12 cellular contexts compared by ENCODE assay signal in genomic region chrX:72268601-72269365, GRCh38. TPM values are rescaled to one million over a fixed set of nuclear protein-coding genes. Genes with fewer than 3 reads are reported as not detected.
A peak's percentile ranks its signal among the peaks of the same experiment; 100 is the strongest.
DNase-seq lines count a peak whose midpoint lies in the region; ATAC-seq and TF ChIP-seq lines count a peak whose summit lies in the region.
"Had no signal": no experiment of that assay in that cellular context is flagged by ENCODE, and none has a peak within 500 bp of the region (broad histone marks: within the 10 kb centered on the region; RNA-seq: fewer than 3 reads in every experiment).

No MANE protein-coding gene starts in this region.

- H3K27me3 ChIP-seq in GM23248 (replicated peaks; ENCODE audit: insufficient read depth) (no peaks in the 10 kb centered on the region), SJSA1 (replicated peaks) (no peaks in the 10 kb centered on the region), psoas muscle (ENCODE audit: insufficient read depth in 3 of 3, low read length in 2 of 3) (no peaks in the 10 kb centered on the region), WERI-Rb-1 (ENCODE audit: insufficient read depth, low read depth, severe bottlenecking) (no peaks in the 10 kb centered on the region)
- no peaks in the 10 kb centered on the region for H3K27me3 ChIP-seq in CD4-positive, alpha-beta memory T cell (ENCODE audit: insufficient read depth, low read length)
- H3K27me3 ChIP-seq: heart right ventricle had no signal

- no peak overlapping the region for H3K4me3 Mint-ChIP-seq in CD4-positive, alpha-beta memory T cell

- no peaks in the 10 kb centered on the region for H3K27me3 Mint-ChIP-seq in CD4-positive, alpha-beta memory T cell

- H3K4me1 Mint-ChIP-seq in CD4-positive, alpha-beta memory T cell: peaks cover 10 to 23% (median 17%) of the 10 kb centered on the region in 4 donors

- ATAC-seq in psoas muscle: no peak
- no peak for ATAC-seq in activated naive CD4-positive, alpha-beta T cell treated with anti-CD3 and anti-CD28 coated beads, Interleukin-2, amount 50 U/mL, for 72 hours

- peaks cover 52% of the 10 kb centered on the region for H3F3A ChIP-seq in GM23248 (ENCODE audit: insufficient read depth)

- POLR2A ChIA-PET in CD4-positive, alpha-beta memory T cell (lab: Charles Lee; ENCODE audit: partially characterized antibody): interaction anchor here (0.6 to 2.0 kb wide), 2 partner anchors 8 to 23 kb away, joined by 3 to 6 read pairs; partner anchors contain the start of gene RPS4X

- intact Hi-C loops in psoas muscle (cut with DNase I): no loop called here
- intact Hi-C loops in CD4-positive, alpha-beta memory T cell (cut with micrococcal nuclease): no loop called here

- H4K20me1 ChIP-seq in GM23248 (ENCODE audit: insufficient read depth): no peaks in the 10 kb centered on the region

- H3K4me3 ChIP-seq in GM23248: no peak overlapping the region
- no peak overlapping the region for H3K4me3 ChIP-seq in SJSA1
- no peak overlapping the region for H3K4me3 ChIP-seq in psoas muscle
- no peak overlapping the region for H3K4me3 ChIP-seq in CD4-positive, alpha-beta memory T cell (ENCODE audit: low read length in 2 of 2)
- H3K4me3 ChIP-seq in WERI-Rb-1 (ENCODE audit: low read depth, low read length): no peak overlapping the region
- H3K4me3 ChIP-seq: heart right ventricle had no signal

- H3K9me3 Mint-ChIP-seq in CD4-positive, alpha-beta memory T cell: no peaks in the 10 kb centered on the region
- H3K9me3 Mint-ChIP-seq in activated naive CD4-positive, alpha-beta T cell treated with anti-CD3 and anti-CD28 coated beads, Interleukin-2, amount 50 U/mL, for 72 hours: no peaks in the 10 kb centered on the region

- peak; percentile 75 for DNase-seq in GM23248
- DNase-seq in SJSA1 (ENCODE audit: low read depth in 1 of 2, low spot score in 2 of 2): peak; percentile 53 to 67
- peak; percentile 47 for DNase-seq in dedifferentiated amniotic fluid mesenchymal stem cell (ENCODE audit: extremely low spot score)
- DNase-seq in psoas muscle: no peak
- DNase-seq in CD4-positive, alpha-beta memory T cell: no peak
- DNase-seq in WERI-Rb-1: no peak
- DNase-seq in activated naive CD4-positive, alpha-beta T cell treated with anti-CD3 and anti-CD28 coated beads, Interleukin-2, amount 50 U/mL, for 72 hours (ENCODE audit: low spot score in 2 of 2): no peak
- DNase-seq: activated CD4-positive, CD25-positive, alpha-beta regulatory T cell; heart right ventricle; NCI-H446; posterior cingulate gyrus had no signal

- peaks cover 33% of the 10 kb centered on the region for H3K4me1 ChIP-seq in GM23248 (ENCODE audit: insufficient read depth)
- H3K4me1 ChIP-seq in SJSA1 (replicated peaks): peaks cover 52% of the 10 kb centered on the region
- no peaks in the 10 kb centered on the region for H3K4me1 ChIP-seq in psoas muscle
- peaks cover 16% of the 10 kb centered on the region for H3K4me1 ChIP-seq in CD4-positive, alpha-beta memory T cell (ENCODE audit: insufficient read depth, low read length)

- peak overlapping the region; percentile 48 for H3K4me2 ChIP-seq in GM23248 (ENCODE audit: unreplicated experiment)

- CTCF ChIA-PET in CD4-positive, alpha-beta memory T cell (lab: Charles Lee; ENCODE audit: partially characterized antibody): interaction anchor here (2.7 kb wide), 1 partner anchor 24 kb away, joined by 10 read pairs; no protein-coding TSS in a partner anchor

- peaks cover 42 to 48% of the 10 kb centered on the region in 2 donors for H3K36me3 Mint-ChIP-seq in CD4-positive, alpha-beta memory T cell
- peaks cover 25 to 38% of the 10 kb centered on the region in 2 donors for H3K36me3 Mint-ChIP-seq in activated naive CD4-positive, alpha-beta T cell treated with anti-CD3 and anti-CD28 coated beads, Interleukin-2, amount 50 U/mL, for 72 hours

- H3K27ac ChIP-seq in GM23248 (peak overlapping the region; percentile 81), SJSA1 (peak overlapping the region; percentile 92), psoas muscle (peak overlapping the region; percentile 38), WERI-Rb-1 (no peak overlapping the region)
- H3K27ac ChIP-seq in CD4-positive, alpha-beta memory T cell (ENCODE audit: low read depth, low read length): no peak overlapping the region

- H2AFZ ChIP-seq in GM23248: no peak overlapping the region

- no peaks in the 10 kb centered on the region for H3K9me3 ChIP-seq in GM23248 (ENCODE audit: low read depth)
- H3K9me3 ChIP-seq in SJSA1 (replicated peaks): no peaks in the 10 kb centered on the region
- no peaks in the 10 kb centered on the region for H3K9me3 ChIP-seq in psoas muscle
- no peaks in the 10 kb centered on the region for H3K9me3 ChIP-seq in CD4-positive, alpha-beta memory T cell (ENCODE audit: control insufficient read depth in 1 of 2, low read length in 2 of 2)
- no peaks in the 10 kb centered on the region for H3K9me3 ChIP-seq in WERI-Rb-1 (ENCODE audit: severe bottlenecking)
- H3K9me3 ChIP-seq: heart right ventricle had no signal

- 45 to 52% methylated on average over 2 of the region's 2 CpGs for WGBS in GM23248 (ENCODE audit: low coverage in 1 of 2, low lambda C conversion rate in 2 of 2, missing lambda C conversion rate in 2 of 2), 2 experiments
- WGBS in psoas muscle, 3 donors: 92 to 97% (median 92%) methylated on average over 2 of the region's 2 CpGs

- H3K9me2 ChIP-seq in GM23248 (ENCODE audit: insufficient read depth): no peaks in the 10 kb centered on the region

- in situ Hi-C loops in GM23248 (cut with MboI): no loop called here

- H3K9ac ChIP-seq in GM23248: peak overlapping the region; percentile 52

- H3K27ac Mint-ChIP-seq in CD4-positive, alpha-beta memory T cell: peak overlapping the region in 2 of 7 donors; percentile 13 to 24
- H3K27ac Mint-ChIP-seq in activated naive CD4-positive, alpha-beta T cell treated with anti-CD3 and anti-CD28 coated beads, Interleukin-2, amount 50 U/mL, for 72 hours: peak overlapping the region in 1 of 2 donors; percentile 50

- H3K36me3 ChIP-seq in GM23248 (ENCODE audit: low read depth) (peaks cover 21% of the 10 kb centered on the region; the same call in 1 of the 2 replicates), SJSA1 (peaks cover 57% of the 10 kb centered on the region), psoas muscle (ENCODE audit: insufficient read depth in 1 of 2, low read depth in 1 of 2) (peaks cover 7 to 66% of the 10 kb centered on the region in 2 donors), WERI-Rb-1 (peaks cover 80% of the 10 kb centered on the region)
- H3K36me3 ChIP-seq in CD4-positive, alpha-beta memory T cell (ENCODE audit: insufficient read depth, low read length): peaks cover 31% of the 10 kb centered on the region

- H3K79me2 ChIP-seq in GM23248 (ENCODE audit: insufficient read depth): peaks cover 12% of the 10 kb centered on the region; the same call in 1 of the 2 replicates

- TF ChIP-seq CTCF in psoas muscle (IDR thresholded peaks at IDR 0.05): no peak
- TF ChIP-seq CTCF in WERI-Rb-1 (IDR thresholded peaks at IDR 0.05; ENCODE audit: low read depth, low read length): no peak

RNA-seq across cellular contexts. Expression of gene RPS4X, which starts 8.3 kb away (rescaled TPM):
- 511 and 581 TPM in 2 replicates for total RNA-seq in GM23248 (2014; rRNA removed; shearing (Covaris generic))
- polyA plus RNA-seq in GM23248 (2016; fragmentation: Nextera tagmentation; extraction: Ambion mirVana) (160 and 165 TPM in 2 replicates), psoas muscle (100 to 1,000 TPM; 587 to 950 (median 770) TPM)
- 541 and 647 TPM in 2 replicates for total RNA-seq in SJSA1 (2014; rRNA removed; shearing (Covaris generic))
- 100 to 1,000 TPM; 481 to 670 (median 523) TPM for total RNA-seq in psoas muscle
- 1,000 to 10,000 TPM; 1,467 to 1,523 TPM for total RNA-seq in CD4-positive, alpha-beta memory T cell
- 100 to 1,000 TPM; 969 to 974 TPM for polyA plus RNA-seq in CD4-positive, alpha-beta memory T cell
- 1,000 to 10,000 TPM; 1,263 to 1,366 TPM for total RNA-seq in activated naive CD4-positive, alpha-beta T cell treated with anti-CD3 and anti-CD28 coated beads, Interleukin-2, amount 50 U/mL, for 72 hours

RNA-seq across cellular contexts. Expression of gene ERCC6L, which starts 30.0 kb away (rescaled TPM):
- total RNA-seq in GM23248 (2014; rRNA removed; shearing (Covaris generic)): 1.9 and 3.0 TPM in 2 replicates
- polyA plus RNA-seq in GM23248 (2016; fragmentation: Nextera tagmentation; extraction: Ambion mirVana): 2.1 and 2.4 TPM in 2 replicates
- 14.4 and 19.3 TPM in 2 replicates for total RNA-seq in SJSA1 (2014; rRNA removed; shearing (Covaris generic))
- total RNA-seq in psoas muscle: under 1 TPM in 1 of 4 donors, not detected in 3; 0.22 TPM
- under 1 TPM in 2 of 3 donors, not detected in 1; 0.01 to 0.03 TPM for polyA plus RNA-seq in psoas muscle
- under 1 TPM; 0.15 to 0.28 TPM for total RNA-seq in CD4-positive, alpha-beta memory T cell
- under 1 TPM; 0.25 to 0.30 TPM for polyA plus RNA-seq in CD4-positive, alpha-beta memory T cell
- total RNA-seq in activated naive CD4-positive, alpha-beta T cell treated with anti-CD3 and anti-CD28 coated beads, Interleukin-2, amount 50 U/mL, for 72 hours: 10 to 100 TPM; 12.6 to 21.8 TPM

RNA-seq across cellular contexts. Expression of gene CITED1, which starts 36.9 kb away (rescaled TPM):
- not detected in 2 replicates for total RNA-seq in GM23248 (2014; rRNA removed; shearing (Covaris generic))
- polyA plus RNA-seq in GM23248 (2016; fragmentation: Nextera tagmentation; extraction: Ambion mirVana) (0.25 TPM in 1 of 2 replicates, not detected in the other), psoas muscle (under 1 TPM; 0.19 to 0.96 (median 0.59) TPM)
- 0.11 and 3.8 TPM in 2 replicates for total RNA-seq in SJSA1 (2014; rRNA removed; shearing (Covaris generic))
- 1 to 10 TPM in 1 of 4 donors, not detected in 3; 2.3 TPM for total RNA-seq in psoas muscle
- not detected for total RNA-seq in CD4-positive, alpha-beta memory T cell
- under 1 TPM in 1 of 2 donors, not detected in 1; 0.58 TPM for polyA plus RNA-seq in CD4-positive, alpha-beta memory T cell
- under 1 TPM in 1 of 2 donors, not detected in 1; 0.43 TPM for total RNA-seq in activated naive CD4-positive, alpha-beta T cell treated with anti-CD3 and anti-CD28 coated beads, Interleukin-2, amount 50 U/mL, for 72 hours
- total RNA-seq: liver had no signal

Comparison
In these comparisons a context has a peak if more than half of its experiments do, and no peak if none do; other contexts are left out.
1. DNase-seq: peak in GM23248 (single experiment), SJSA1 (2 of 2) and dedifferentiated amniotic fluid mesenchymal stem cell (single experiment); none in psoas muscle (0 of 2), CD4-positive, alpha-beta memory T cell (0 of 5), WERI-Rb-1 (single experiment) and activated naive CD4-positive, alpha-beta T cell treated with anti-CD3 and anti-CD28 coated beads, Interleukin-2, amount 50 U/mL, for 72 hours (0 of 2).
2. H3K27ac ChIP-seq: peak in GM23248 (single experiment), SJSA1 (single experiment) and psoas muscle (single experiment); none in CD4-positive, alpha-beta memory T cell (single experiment) and WERI-Rb-1 (single experiment).